ENCODE assay signal across 8 cellular contexts in the genomic region with DNA sequence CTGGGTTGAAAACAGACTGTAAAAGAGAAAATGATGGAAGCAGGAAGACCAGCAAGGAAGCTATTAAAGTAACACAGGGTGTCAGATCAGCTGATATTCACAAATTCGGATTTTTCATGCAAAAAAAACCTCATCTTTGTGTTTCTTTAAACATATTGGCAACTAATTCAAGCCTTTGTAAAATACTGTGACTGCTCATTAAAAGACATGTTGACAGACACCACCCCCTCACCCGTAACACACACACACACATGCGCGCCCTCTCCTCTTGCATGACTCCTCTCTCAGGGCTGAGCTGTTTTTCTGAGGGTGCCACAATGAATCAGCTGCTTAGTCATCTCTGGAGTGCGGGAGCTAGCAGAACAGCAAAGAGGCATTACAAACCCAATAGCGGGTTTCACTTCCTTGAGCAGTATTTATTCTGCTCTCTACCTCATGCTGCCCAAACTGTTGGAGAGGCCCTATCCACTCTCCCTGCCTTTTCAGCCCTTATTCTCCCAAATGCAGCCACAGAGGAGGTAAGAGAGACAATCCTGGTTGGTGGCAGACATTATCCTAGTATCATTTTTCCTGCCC.
DNase-seq lines count a peak whose midpoint lies in the region; TF ChIP-seq lines count a peak whose summit lies in the region.

No MANE protein-coding gene starts in this region.

- in situ Hi-C loops in GM13976 (cut with MboI; ENCODE audit: low sequenced_read_pairs, unreplicated experiment) (no loop called here), astrocyte of the cerebellum (cut with HindIII; ENCODE audit: low sequenced_read_pairs) (no loop called here)

- DNase-seq in GM13976 (ENCODE audit: low spot score) = peak; percentile 81
- peak; percentile 89 for DNase-seq in HFF-Myc (ENCODE audit: extremely low read depth, low read depth)
- DNase-seq in MV-4-11 (lab: John Stamatoyannopoulos, UW) = peak; percentile 99
- DNase-seq in T1000 (lab: John Stamatoyannopoulos, UW) = peak; percentile 57
- DNase-seq in astrocyte of the cerebellum (ENCODE audit: low read depth) = peak; percentile 89
- DNase-seq in kidney glomerular epithelial cell (lab: John Stamatoyannopoulos, UW) = peak; percentile 97
- DNase-seq in stimulated activated CD4-positive, alpha-beta T cell treated with anti-CD3 and anti-CD28 coated beads, Interleukin-4, amount 100 ng/mL, for 4 hours = peak; percentile 71 to 89
- DNase-seq in HuH-7.5 (ENCODE audit: low spot score) = no peak

- TF ChIP-seq CTCF in GM13976 (IDR thresholded peaks at IDR 0.05; ENCODE audit: borderline replicate concordance, control extremely low read depth, extremely low read depth, insufficient read depth, missing control alignments) = no peak
- TF ChIP-seq CTCF in HFF-Myc (IDR thresholded peaks at IDR 0.05; ENCODE audit: low read depth, low read length, missing control alignments) = no peak
- no peak for TF ChIP-seq CTCF in astrocyte of the cerebellum (IDR thresholded peaks at IDR 0.05; ENCODE audit: low read depth, low read length, missing control alignments)

- H3K4me3 ChIP-seq in HFF-Myc (replicated peaks; ENCODE audit: low read depth, low read length) (no peak overlapping the region), astrocyte of the cerebellum (ENCODE audit: low read depth, low read length) (no peak overlapping the region)
